In the genomic region with DNA sequence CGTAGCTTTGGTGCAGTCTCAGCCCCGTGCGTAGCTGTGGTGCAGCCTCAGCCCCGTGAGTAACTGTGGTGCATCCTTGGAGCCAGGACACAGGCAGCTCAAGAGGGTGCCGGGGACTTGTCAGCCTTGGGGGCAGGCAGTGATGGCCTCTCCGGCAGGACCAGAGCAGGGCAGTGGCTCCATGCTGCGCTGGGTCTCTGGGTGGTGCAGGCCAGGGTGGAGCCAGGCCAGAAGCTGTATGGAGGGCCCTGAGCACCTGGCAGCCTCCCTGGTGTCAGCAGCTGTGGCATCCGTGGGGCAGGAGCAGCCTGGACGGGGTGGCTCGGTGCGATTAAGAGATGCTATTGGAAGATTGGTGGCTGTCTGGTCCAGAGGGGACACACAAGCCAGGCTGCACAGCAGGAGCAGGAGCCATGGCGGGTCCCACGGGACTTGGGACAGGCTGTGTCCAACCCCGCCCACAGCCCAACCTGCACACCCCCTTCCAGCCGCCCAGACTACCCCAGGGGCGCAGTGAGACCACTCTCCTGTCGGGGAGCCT, we compare ENCODE assay signal across 1 cellular context.
TF ChIP-seq lines count a peak whose summit lies in the region.

No MANE protein-coding gene starts in this region.

TF ChIP-seq in K562, 482 proteins besides CTCF, POLR2A, EP300 and RAD21:
- TF ChIP-seq EZH2 (IDR thresholded peaks at IDR 0.05; ENCODE audit: borderline replicate concordance, low read depth, low read length) (no peak), POLR2G (IDR thresholded peaks at IDR 0.05; ENCODE audit: low read depth, low read length) (peak; percentile 68)
